1 cellular context compared by ENCODE assay signal in the genomic region with DNA sequence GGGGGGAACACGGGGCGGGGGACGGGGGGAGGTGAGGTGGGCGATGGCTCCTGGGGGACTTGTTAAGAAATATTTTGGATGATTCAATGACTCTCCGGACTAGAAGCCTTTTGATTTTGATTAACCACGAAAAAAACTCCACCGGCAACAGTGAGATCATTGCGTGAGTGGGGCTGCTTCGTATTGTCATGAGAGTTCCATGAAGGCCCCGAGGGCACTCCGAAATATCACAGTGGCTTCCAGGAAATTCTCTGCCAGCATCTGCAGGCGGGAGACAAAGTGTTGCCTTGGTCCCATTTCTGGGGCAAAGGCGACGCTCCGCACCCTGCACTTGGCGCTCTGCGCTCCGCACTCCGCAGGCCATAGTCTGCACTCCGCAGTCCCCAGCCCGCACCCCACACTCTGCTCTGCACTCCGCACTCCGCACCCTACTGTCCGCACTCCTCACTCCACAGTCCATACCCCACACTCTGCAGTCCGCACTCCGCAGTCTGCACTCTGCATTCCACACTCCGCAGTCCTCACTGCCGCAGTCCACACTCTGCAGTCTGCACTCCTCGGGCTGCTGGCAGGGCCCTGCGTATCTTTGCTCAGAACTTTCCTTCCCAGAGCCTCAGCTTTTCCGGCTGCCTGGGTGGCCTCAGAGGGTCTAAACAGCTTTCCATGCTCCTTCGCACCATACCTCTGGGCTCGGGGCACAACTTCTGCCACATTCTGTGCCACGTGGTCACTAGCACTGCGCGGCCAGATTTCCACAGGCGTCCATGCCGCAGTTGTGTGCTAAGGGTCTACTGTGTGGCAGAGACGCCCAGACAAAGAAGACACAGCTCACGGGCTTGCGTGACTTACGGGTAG.
TF ChIP-seq lines count a peak whose summit lies in the region.

No MANE protein-coding gene starts in this region.

TF ChIP-seq in SK-N-SH treated with all-trans-retinoic acid at 6 μM for 48 hours, 23 proteins besides CTCF, POLR2A, EP300 and RAD21 (continued from another document):
- no peak for TF ChIP-seq POU6F1 (CRISPR knock-in tag; IDR thresholded peaks at IDR 0.05; ENCODE audit: borderline replicate concordance, low read depth)
- TF ChIP-seq, protein P1, sequence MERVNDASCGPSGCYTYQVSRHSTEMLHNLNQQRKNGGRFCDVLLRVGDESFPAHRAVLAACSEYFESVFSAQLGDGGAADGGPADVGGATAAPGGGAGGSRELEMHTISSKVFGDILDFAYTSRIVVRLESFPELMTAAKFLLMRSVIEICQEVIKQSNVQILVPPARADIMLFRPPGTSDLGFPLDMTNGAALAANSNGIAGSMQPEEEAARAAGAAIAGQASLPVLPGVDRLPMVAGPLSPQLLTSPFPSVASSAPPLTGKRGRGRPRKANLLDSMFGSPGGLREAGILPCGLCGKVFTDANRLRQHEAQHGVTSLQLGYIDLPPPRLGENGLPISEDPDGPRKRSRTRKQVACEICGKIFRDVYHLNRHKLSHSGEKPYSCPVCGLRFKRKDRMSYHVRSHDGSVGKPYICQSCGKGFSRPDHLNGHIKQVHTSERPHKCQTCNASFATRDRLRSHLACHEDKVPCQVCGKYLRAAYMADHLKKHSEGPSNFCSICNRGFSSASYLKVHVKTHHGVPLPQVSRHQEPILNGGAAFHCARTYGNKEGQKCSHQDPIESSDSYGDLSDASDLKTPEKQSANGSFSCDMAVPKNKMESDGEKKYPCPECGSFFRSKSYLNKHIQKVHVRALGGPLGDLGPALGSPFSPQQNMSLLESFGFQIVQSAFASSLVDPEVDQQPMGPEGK (CRISPR knock-in tag; IDR thresholded peaks at IDR 0.05; ENCODE audit: borderline replicate concordance), result no peak
